Comparison of ENCODE assay signal across 9 cellular contexts in genomic region chr1:32400876-32401631, GRCh38. TPM values are rescaled to one million over a fixed set of nuclear protein-coding genes. Genes with fewer than 3 reads are reported as not detected.
DNase-seq lines count a peak whose midpoint lies in the region; ATAC-seq, FAIRE-seq and TF ChIP-seq lines count a peak whose summit lies in the region.
"Had no signal": no experiment of that assay in that cellular context is flagged by ENCODE, and none has a peak within 500 bp of the region (broad histone marks: within the 10 kb centered on the region; RNA-seq: fewer than 3 reads in every experiment).

No MANE protein-coding gene starts in this region.

- H3K27me3 ChIP-seq in right cardiac atrium (ENCODE audit: control insufficient read depth, insufficient read depth) (no peaks in the 10 kb centered on the region), uterus (no peaks in the 10 kb centered on the region)

- H3K4me1 ChIP-seq in right cardiac atrium (ENCODE audit: control insufficient read depth, insufficient read depth, low read length) (no peaks in the 10 kb centered on the region), uterus (no peaks in the 10 kb centered on the region)

- H3K27me3 Mint-ChIP-seq in T-cell: no peaks in the 10 kb centered on the region

- CTCF ChIA-PET in T-cell (lab: Charles Lee): interaction anchor here (0.6 to 1.5 kb wide), 15 partner anchors 10 to 1675 kb away, joined by 3 to 7 read pairs (median 3); no protein-coding TSS in a partner anchor

- peaks cover 0 to 5% (median 0%) of the 10 kb centered on the region in 3 donors for H3K4me1 Mint-ChIP-seq in T-cell

- intact Hi-C loops in right cardiac atrium (cut with DNase I): loop anchor here in 1 of 4 donors (10.0 kb wide), 1 partner anchor 374 kb away; no protein-coding TSS in a partner anchor
- intact Hi-C loops in uterus (cut with DNase I; ENCODE audit: low total_unique reads): no loop called here

- no peak overlapping the region for H3K27ac Mint-ChIP-seq in T-cell

- H3K27ac ChIP-seq in angular gyrus (ENCODE audit: low read depth, low read length) (peak overlapping the region; percentile 31), right cardiac atrium (ENCODE audit: low read length) (peak overlapping the region; percentile 33), uterus (peak overlapping the region; percentile 59 to 67)

- peak; percentile 89 for FAIRE-seq in G401.6 (lab: Jason Lieb, UNC)

- POLR2A ChIA-PET in T-cell (lab: Charles Lee): interaction anchor here (0.5 to 0.7 kb wide), 4 partner anchors 12 to 211 kb away, joined by 3 to 5 read pairs (median 4); no protein-coding TSS in a partner anchor

- H3K4me3 Mint-ChIP-seq in T-cell: no peak overlapping the region

- DNase-seq in NCI-H1092 treated with DMSO at 0.1 percent for 48 hours (lab: John Stamatoyannopoulos, UW) (peak; percentile 72), T-cell (peak in 30 of 34 experiments; percentile 6 to 52 (median 24)), right cardiac atrium (peak; percentile 94 to 97 (median 94)), putamen (ENCODE audit: low spot score) (peak; percentile 79), uterus (peak; percentile 87 to 88)

- no peaks in the 10 kb centered on the region for H3K9me3 Mint-ChIP-seq in T-cell

- ATAC-seq in T-cell (replicated peaks in 1 of 4): peak; percentile 40 to 73 (median 62)
- peak; percentile 99 for ATAC-seq in right cardiac atrium
- ATAC-seq in GM19395 (IDR thresholded peaks at IDR 0.05; ENCODE audit: unreplicated experiment): no peak

- H3K36me3 Mint-ChIP-seq in T-cell: no peaks in the 10 kb centered on the region

- H3K36me3 ChIP-seq in uterus: no peaks in the 10 kb centered on the region

- no peaks in the 10 kb centered on the region for H3K9me3 ChIP-seq in right cardiac atrium (ENCODE audit: control insufficient read depth, low read length)
- no peaks in the 10 kb centered on the region for H3K9me3 ChIP-seq in uterus

- H3K4me3 ChIP-seq in right cardiac atrium (ENCODE audit: low read length): no peak overlapping the region
- no peak overlapping the region for H3K4me3 ChIP-seq in uterus

- TF ChIP-seq POLR2A in uterus (IDR thresholded peaks at IDR 0.05): no peak

- WGBS in right cardiac atrium: 37% methylated on average over 13 of the region's 13 CpGs

- peak; percentile 88 to 93 (median 90) for TF ChIP-seq CTCF in uterus (IDR thresholded peaks at IDR 0.05)

RNA-seq across cellular contexts. Expression of gene BSDC1, which starts 6.8 kb away (rescaled TPM):
- 100 to 1,000 TPM in 3 of 5 donors, 10 to 100 TPM in 2; 93.4 to 190 (median 105) TPM for total RNA-seq in T-cell
- 10 to 100 TPM; 40.4 to 56.0 (median 48.6) TPM for total RNA-seq in right cardiac atrium
- polyA plus RNA-seq in right cardiac atrium: 37.1 TPM
- 10 to 100 TPM; 25.9 to 77.4 (median 65.2) TPM for total RNA-seq in uterus

RNA-seq across cellular contexts. Expression of gene TSSK3, which starts 38.7 kb away (rescaled TPM):
- total RNA-seq in T-cell (1 to 10 TPM in 3 of 5 donors, under 1 TPM in 1, not detected in 1; 0.65 to 4.3 (median 2.3) TPM), right cardiac atrium (1 to 10 TPM; 1.1 to 2.7 (median 1.8) TPM), uterus (10 to 100 TPM in 1 of 4 donors, under 1 TPM in 1, not detected in 2; 0.35 to 21.3 TPM)
- polyA plus RNA-seq in right cardiac atrium: 1.5 TPM
- total RNA-seq: mononuclear cell had no signal

RNA-seq across cellular contexts. Expression of gene FAM229A, which starts 38.8 kb away (rescaled TPM):
- total RNA-seq in T-cell (10 to 100 TPM; 27.0 to 43.0 (median 32.0) TPM), right cardiac atrium (1 to 10 TPM; 2.0 to 5.3 (median 3.6) TPM), uterus (10 to 100 TPM in 2 of 4 donors, 1 to 10 TPM in 1, not detected in 1; 5.2 to 20.2 (median 14.4) TPM)
- polyA plus RNA-seq in right cardiac atrium: 3.5 TPM

Comparison
In these comparisons a context has a peak if more than half of its experiments do, and no peak if none do; other contexts are left out.
1. DNase-seq: peak in every context shown above with its lines; median percentile 94 in right cardiac atrium; 88 in uterus; 79 in putamen; 72 in NCI-H1092 treated with DMSO at 0.1 percent for 48 hours; 24 in T-cell.